Comparison of ENCODE assay signal across 2 cellular contexts in the genomic region with DNA sequence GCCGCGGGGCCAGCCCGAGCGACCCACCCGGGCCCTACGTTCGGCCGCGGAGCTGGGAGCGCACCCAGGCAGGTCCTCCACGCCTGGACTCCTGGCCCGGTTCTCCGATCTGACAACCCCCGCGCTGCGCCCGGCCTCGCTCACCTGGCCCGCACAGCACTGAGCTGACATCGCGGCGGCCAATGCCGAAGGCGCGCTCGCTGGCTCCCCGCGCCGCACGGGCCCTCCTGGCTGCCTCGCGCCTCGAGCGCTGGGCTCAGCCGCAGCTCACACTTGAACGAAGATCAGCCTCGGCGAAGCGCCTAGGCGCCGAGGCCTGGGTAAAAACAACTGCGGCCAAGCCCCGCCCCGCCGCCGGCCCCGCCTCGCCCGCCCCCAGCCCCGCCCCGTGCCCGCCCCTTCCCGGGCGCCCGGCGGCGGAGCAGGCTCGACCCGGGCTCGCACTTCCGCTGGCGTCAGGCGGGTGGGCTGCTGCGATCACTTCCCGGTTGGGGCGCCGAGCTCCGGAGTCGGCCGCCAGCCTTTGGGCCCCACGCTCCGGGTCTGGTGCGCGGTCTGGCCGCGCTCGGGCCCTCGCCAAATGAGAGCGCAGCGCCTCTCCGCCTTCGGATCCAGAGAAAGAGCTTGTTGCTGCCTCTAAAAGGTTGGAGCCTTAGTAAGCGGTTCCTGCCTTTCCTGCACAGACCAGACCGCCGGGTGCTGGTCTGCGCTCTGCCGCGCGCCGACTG.
TF ChIP-seq lines count a peak whose summit lies in the region.

A gene (minus strand): TSS at position 297 of the 728 bp plus-strand sequence. CDS start 126 bp downstream, at position 171.

TF ChIP-seq in GM23338, 12 proteins besides CTCF, POLR2A, EP300 and RAD21:
- TF ChIP-seq, protein P1, sequence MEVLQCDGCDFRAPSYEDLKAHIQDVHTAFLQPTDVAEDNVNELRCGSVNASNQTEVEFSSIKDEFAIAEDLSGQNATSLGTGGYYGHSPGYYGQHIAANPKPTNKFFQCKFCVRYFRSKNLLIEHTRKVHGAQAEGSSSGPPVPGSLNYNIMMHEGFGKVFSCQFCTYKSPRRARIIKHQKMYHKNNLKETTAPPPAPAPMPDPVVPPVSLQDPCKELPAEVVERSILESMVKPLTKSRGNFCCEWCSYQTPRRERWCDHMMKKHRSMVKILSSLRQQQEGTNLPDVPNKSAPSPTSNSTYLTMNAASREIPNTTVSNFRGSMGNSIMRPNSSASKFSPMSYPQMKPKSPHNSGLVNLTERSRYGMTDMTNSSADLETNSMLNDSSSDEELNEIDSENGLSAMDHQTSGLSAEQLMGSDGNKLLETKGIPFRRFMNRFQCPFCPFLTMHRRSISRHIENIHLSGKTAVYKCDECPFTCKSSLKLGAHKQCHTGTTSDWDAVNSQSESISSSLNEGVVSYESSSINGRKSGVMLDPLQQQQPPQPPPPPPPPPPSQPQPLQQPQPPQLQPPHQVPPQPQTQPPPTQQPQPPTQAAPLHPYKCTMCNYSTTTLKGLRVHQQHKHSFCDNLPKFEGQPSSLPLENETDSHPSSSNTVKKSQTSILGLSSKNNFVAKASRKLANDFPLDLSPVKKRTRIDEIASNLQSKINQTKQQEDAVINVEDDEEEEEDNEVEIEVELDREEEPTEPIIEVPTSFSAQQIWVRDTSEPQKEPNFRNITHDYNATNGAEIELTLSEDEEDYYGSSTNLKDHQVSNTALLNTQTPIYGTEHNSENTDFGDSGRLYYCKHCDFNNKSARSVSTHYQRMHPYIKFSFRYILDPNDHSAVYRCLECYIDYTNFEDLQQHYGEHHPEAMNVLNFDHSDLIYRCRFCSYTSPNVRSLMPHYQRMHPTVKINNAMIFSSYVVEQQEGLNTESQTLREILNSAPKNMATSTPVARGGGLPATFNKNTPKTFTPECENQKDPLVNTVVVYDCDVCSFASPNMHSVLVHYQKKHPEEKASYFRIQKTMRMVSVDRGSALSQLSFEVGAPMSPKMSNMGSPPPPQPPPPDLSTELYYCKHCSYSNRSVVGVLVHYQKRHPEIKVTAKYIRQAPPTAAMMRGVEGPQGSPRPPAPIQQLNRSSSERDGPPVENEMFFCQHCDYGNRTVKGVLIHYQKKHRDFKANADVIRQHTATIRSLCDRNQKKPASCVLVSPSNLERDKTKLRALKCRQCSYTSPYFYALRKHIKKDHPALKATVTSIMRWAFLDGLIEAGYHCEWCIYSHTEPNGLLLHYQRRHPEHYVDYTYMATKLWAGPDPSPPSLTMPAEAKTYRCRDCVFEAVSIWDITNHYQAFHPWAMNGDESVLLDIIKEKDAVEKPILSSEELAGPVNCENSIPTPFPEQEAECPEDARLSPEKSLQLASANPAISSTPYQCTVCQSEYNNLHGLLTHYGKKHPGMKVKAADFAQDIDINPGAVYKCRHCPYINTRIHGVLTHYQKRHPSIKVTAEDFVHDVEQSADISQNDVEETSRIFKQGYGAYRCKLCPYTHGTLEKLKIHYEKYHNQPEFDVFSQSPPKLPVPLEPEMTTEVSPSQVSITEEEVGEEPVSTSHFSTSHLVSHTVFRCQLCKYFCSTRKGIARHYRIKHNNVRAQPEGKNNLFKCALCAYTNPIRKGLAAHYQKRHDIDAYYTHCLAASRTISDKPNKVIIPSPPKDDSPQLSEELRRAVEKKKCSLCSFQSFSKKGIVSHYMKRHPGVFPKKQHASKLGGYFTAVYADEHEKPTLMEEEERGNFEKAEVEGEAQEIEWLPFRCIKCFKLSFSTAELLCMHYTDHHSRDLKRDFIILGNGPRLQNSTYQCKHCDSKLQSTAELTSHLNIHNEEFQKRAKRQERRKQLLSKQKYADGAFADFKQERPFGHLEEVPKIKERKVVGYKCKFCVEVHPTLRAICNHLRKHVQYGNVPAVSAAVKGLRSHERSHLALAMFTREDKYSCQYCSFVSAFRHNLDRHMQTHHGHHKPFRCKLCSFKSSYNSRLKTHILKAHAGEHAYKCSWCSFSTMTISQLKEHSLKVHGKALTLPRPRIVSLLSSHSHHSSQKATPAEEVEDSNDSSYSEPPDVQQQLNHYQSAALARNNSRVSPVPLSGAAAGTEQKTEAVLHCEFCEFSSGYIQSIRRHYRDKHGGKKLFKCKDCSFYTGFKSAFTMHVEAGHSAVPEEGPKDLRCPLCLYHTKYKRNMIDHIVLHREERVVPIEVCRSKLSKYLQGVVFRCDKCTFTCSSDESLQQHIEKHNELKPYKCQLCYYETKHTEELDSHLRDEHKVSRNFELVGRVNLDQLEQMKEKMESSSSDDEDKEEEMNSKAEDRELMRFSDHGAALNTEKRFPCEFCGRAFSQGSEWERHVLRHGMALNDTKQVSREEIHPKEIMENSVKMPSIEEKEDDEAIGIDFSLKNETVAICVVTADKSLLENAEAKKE (CRISPR knock-in tag; IDR thresholded peaks at IDR 0.05) = no peak
- TF ChIP-seq CREB1 (CRISPR knock-in tag; IDR thresholded peaks at IDR 0.05; ENCODE audit: low read depth) (peak; percentile 51; the same call in 1 of the 2 replicates), POLR2AphosphoS5 (IDR thresholded peaks at IDR 0.05; ENCODE audit: low read depth) (peak; percentile 93)
- TF ChIP-seq, protein P2, sequence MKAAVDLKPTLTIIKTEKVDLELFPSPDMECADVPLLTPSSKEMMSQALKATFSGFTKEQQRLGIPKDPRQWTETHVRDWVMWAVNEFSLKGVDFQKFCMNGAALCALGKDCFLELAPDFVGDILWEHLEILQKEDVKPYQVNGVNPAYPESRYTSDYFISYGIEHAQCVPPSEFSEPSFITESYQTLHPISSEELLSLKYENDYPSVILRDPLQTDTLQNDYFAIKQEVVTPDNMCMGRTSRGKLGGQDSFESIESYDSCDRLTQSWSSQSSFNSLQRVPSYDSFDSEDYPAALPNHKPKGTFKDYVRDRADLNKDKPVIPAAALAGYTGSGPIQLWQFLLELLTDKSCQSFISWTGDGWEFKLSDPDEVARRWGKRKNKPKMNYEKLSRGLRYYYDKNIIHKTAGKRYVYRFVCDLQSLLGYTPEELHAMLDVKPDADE (IDR thresholded peaks at IDR 0.05) = peak; percentile 32; the same call in 1 of the 2 replicates

TF ChIP-seq in K562, 482 proteins besides CTCF, POLR2A, EP300 and RAD21 (continues in another document):
- peak; percentile 75 for TF ChIP-seq GABPB1 (CRISPR knock-in tag; IDR thresholded peaks at IDR 0.05)
- peak; percentile 91 for TF ChIP-seq PHF8 (IDR thresholded peaks at IDR 0.05; ENCODE audit: borderline replicate concordance, low read length)
- TF ChIP-seq SIN3A (IDR thresholded peaks at IDR 0.05; ENCODE audit: borderline replicate concordance in 2 of 2, control insufficient read depth in 1 of 2, low read depth in 2 of 2, low read length in 2 of 2) = peak; percentile 5 to 42; a peak in 1 of 4 replicates
- peak; percentile 89 for TF ChIP-seq SUPT5H (IDR thresholded peaks at IDR 0.05)
- no peak for TF ChIP-seq MCM2 (IDR thresholded peaks at IDR 0.05; ENCODE audit: low read depth)
- peak; percentile 96 for TF ChIP-seq L3MBTL2 (IDR thresholded peaks at IDR 0.05)
- no peak for TF ChIP-seq NFYB (IDR thresholded peaks at IDR 0.05; ENCODE audit: extremely low read depth, insufficient read length)
- no peak for TF ChIP-seq CREBBP (IDR thresholded peaks at IDR 0.05; ENCODE audit: low read depth, low read length)
- peak in 1 of 2 experiments; percentile 73; a peak in 1 of 4 replicates for TF ChIP-seq NONO (IDR thresholded peaks at IDR 0.05; ENCODE audit: low read depth in 2 of 2, low read length in 1 of 2)
- peak; percentile 38; the same call in 1 of the 2 replicates for TF ChIP-seq ATF7 (IDR thresholded peaks at IDR 0.05)
- TF ChIP-seq, protein P3, sequence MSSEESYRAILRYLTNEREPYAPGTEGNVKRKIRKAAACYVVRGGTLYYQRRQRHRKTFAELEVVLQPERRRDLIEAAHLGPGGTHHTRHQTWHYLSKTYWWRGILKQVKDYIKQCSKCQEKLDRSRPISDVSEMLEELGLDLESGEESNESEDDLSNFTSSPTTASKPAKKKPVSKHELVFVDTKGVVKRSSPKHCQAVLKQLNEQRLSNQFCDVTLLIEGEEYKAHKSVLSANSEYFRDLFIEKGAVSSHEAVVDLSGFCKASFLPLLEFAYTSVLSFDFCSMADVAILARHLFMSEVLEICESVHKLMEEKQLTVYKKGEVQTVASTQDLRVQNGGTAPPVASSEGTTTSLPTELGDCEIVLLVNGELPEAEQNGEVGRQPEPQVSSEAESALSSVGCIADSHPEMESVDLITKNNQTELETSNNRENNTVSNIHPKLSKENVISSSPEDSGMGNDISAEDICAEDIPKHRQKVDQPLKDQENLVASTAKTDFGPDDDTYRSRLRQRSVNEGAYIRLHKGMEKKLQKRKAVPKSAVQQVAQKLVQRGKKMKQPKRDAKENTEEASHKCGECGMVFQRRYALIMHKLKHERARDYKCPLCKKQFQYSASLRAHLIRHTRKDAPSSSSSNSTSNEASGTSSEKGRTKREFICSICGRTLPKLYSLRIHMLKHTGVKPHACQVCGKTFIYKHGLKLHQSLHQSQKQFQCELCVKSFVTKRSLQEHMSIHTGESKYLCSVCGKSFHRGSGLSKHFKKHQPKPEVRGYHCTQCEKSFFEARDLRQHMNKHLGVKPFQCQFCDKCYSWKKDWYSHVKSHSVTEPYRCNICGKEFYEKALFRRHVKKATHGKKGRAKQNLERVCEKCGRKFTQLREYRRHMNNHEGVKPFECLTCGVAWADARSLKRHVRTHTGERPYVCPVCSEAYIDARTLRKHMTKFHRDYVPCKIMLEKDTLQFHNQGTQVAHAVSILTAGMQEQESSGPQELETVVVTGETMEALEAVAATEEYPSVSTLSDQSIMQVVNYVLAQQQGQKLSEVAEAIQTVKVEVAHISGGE (CRISPR knock-in tag; IDR thresholded peaks at IDR 0.05) = peak in 1 of 3 experiments; percentile 89; a peak in 3 of 6 replicates
- TF ChIP-seq, protein P4, sequence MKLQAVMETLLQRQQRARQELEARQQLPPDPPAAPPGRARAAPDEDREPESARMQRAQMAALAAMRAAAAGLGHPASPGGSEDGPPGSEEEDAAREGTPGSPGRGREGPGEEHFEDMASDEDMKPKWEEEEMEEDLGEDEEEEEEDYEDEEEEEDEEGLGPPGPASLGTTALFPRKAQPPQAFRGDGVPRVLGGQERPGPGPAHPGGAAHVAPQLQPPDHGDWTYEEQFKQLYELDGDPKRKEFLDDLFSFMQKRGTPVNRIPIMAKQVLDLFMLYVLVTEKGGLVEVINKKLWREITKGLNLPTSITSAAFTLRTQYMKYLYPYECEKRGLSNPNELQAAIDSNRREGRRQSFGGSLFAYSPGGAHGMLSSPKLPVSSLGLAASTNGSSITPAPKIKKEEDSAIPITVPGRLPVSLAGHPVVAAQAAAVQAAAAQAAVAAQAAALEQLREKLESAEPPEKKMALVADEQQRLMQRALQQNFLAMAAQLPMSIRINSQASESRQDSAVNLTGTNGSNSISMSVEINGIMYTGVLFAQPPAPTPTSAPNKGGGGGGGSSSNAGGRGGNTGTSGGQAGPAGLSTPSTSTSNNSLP (IDR thresholded peaks at IDR 0.05; ENCODE audit: borderline replicate concordance, low read depth, low read length) = no peak
- TF ChIP-seq FOS (IDR thresholded peaks at IDR 0.05; ENCODE audit: extremely low read depth, insufficient read length) = no peak
- TF ChIP-seq NRF1 (conservative IDR thresholded peaks at IDR 0.05 in 1 of 2, IDR thresholded peaks at IDR 0.05 in 1 of 2) = no peak
- TF ChIP-seq, protein P5, sequence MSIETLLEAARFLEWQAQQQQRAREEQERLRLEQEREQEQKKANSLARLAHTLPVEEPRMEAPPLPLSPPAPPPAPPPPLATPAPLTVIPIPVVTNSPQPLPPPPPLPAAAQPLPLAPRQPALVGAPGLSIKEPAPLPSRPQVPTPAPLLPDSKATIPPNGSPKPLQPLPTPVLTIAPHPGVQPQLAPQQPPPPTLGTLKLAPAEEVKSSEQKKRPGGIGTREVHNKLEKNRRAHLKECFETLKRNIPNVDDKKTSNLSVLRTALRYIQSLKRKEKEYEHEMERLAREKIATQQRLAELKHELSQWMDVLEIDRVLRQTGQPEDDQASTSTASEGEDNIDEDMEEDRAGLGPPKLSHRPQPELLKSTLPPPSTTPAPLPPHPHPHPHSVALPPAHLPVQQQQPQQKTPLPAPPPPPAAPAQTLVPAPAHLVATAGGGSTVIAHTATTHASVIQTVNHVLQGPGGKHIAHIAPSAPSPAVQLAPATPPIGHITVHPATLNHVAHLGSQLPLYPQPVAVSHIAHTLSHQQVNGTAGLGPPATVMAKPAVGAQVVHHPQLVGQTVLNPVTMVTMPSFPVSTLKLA (conservative IDR thresholded peaks at IDR 0.05) = peak in 1 of 2 experiments; percentile 49; a peak in 2 of 4 replicates
- TF ChIP-seq CREM (IDR thresholded peaks at IDR 0.05; ENCODE audit: low read depth) = peak; percentile 72
- peak; percentile 63; the same call in 1 of the 2 replicates for TF ChIP-seq ZBTB7A (IDR thresholded peaks at IDR 0.05; ENCODE audit: borderline replicate concordance, control insufficient read depth, low read depth, low read length)
- TF ChIP-seq, protein P6, sequence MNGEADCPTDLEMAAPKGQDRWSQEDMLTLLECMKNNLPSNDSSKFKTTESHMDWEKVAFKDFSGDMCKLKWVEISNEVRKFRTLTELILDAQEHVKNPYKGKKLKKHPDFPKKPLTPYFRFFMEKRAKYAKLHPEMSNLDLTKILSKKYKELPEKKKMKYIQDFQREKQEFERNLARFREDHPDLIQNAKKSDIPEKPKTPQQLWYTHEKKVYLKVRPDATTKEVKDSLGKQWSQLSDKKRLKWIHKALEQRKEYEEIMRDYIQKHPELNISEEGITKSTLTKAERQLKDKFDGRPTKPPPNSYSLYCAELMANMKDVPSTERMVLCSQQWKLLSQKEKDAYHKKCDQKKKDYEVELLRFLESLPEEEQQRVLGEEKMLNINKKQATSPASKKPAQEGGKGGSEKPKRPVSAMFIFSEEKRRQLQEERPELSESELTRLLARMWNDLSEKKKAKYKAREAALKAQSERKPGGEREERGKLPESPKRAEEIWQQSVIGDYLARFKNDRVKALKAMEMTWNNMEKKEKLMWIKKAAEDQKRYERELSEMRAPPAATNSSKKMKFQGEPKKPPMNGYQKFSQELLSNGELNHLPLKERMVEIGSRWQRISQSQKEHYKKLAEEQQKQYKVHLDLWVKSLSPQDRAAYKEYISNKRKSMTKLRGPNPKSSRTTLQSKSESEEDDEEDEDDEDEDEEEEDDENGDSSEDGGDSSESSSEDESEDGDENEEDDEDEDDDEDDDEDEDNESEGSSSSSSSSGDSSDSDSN (IDR thresholded peaks at IDR 0.05; ENCODE audit: borderline replicate concordance in 1 of 2, low read depth in 2 of 2, low read length in 2 of 2) = peak; percentile 55 to 73; a peak in 3 of 4 replicates
- no peak; the same call in 1 of the 2 replicates for TF ChIP-seq BHLHE40 (IDR thresholded peaks at IDR 0.05; ENCODE audit: low read length)
- TF ChIP-seq, protein P7, sequence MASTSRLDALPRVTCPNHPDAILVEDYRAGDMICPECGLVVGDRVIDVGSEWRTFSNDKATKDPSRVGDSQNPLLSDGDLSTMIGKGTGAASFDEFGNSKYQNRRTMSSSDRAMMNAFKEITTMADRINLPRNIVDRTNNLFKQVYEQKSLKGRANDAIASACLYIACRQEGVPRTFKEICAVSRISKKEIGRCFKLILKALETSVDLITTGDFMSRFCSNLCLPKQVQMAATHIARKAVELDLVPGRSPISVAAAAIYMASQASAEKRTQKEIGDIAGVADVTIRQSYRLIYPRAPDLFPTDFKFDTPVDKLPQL (IDR thresholded peaks at IDR 0.05; ENCODE audit: extremely low read depth, insufficient read length) = no peak
- TF ChIP-seq POLR2B (IDR thresholded peaks at IDR 0.05; ENCODE audit: low read depth, partially characterized antibody) = peak; percentile 85
- peak; percentile 18 for TF ChIP-seq BRD9 (IDR thresholded peaks at IDR 0.05; ENCODE audit: low read depth, partially characterized antibody)
- no peak for TF ChIP-seq ZNF324 (CRISPR knock-in tag; IDR thresholded peaks at IDR 0.05)
- TF ChIP-seq SPI1 (IDR thresholded peaks at IDR 0.05; ENCODE audit: borderline replicate concordance, low read depth, low read length) = peak; percentile 72; the same call in 1 of the 2 replicates
